24 cellular contexts compared by ENCODE assay signal in the genomic region with DNA sequence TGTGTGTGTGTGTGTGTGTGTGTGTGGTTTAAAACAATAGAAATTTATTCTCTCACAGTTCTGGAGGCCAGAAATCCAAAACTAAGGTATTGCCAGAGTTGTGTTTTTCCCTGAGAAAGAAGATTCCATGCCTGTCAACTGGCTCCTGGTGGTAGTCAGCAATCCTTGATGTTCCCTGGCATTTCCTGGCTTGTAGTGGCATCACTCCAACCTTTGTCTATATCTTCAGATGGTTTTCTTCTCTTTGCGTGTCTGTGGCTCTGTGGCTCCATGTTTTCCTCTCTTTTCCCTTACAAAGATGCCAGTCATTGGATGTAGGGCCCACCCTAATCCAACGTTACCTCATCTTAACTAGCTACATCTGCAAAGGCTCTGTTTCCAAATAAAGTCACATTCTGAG. TPM values are rescaled to one million over a fixed set of nuclear protein-coding genes. Genes with fewer than 3 reads are reported as not detected.
DNase-seq lines count a peak whose midpoint lies in the region; ATAC-seq and TF ChIP-seq lines count a peak whose summit lies in the region.
"Had no signal": no experiment of that assay in that cellular context is flagged by ENCODE, and none has a peak within 500 bp of the region (broad histone marks: within the 10 kb centered on the region; RNA-seq: fewer than 3 reads in every experiment).

No MANE protein-coding gene starts in this region.

- peaks cover 5% of the 10 kb centered on the region for H3K4me1 Mint-ChIP-seq in MCF 10A (ENCODE audit: insufficient read depth, unreplicated experiment)
- H3K4me1 Mint-ChIP-seq in natural killer cell treated with Interleukin-12 subunit alpha and Interleukin-12 subunit beta and Interleukin-15 and Interleukin-18, amount 100 ng/mL, for 72 hours (ENCODE audit: low read depth in 2 of 2) = peaks cover 13 to 15% of the 10 kb centered on the region in 2 donors
- H3K4me1 Mint-ChIP-seq in Caco-2 (ENCODE audit: low read depth, unreplicated experiment) = no peaks in the 10 kb centered on the region

- POLR2A ChIA-PET in MCF 10A (lab: Yijun Ruan, JAX) (no interaction called here), Caco-2 (lab: Charles Lee) (no interaction called here)

- ATAC-seq in natural killer cell treated with Interleukin-12 subunit alpha and Interleukin-12 subunit beta and Interleukin-15 and Interleukin-18, amount 100 ng/mL, for 72 hours = no peak
- ATAC-seq: HCT116, HepG2, K562 had no signal

- H4K20me1 ChIP-seq in mammary epithelial cell (ENCODE audit: insufficient read depth, low read length) = no peaks in the 10 kb centered on the region

- no peaks in the 10 kb centered on the region for H3K27me3 ChIP-seq in mammary epithelial cell (ENCODE audit: insufficient read depth, low read length)
- H3K27me3 ChIP-seq in WERI-Rb-1 (ENCODE audit: insufficient read depth, low read depth, severe bottlenecking) = peaks cover 62% of the 10 kb centered on the region
- no peaks in the 10 kb centered on the region for H3K27me3 ChIP-seq in Caco-2 (replicated peaks; ENCODE audit: control insufficient read depth, insufficient read depth, low read length)

- H3K27me3 Mint-ChIP-seq in MCF 10A (ENCODE audit: insufficient read depth, unreplicated experiment) (peaks cover 13% of the 10 kb centered on the region), Caco-2 (ENCODE audit: insufficient read depth, unreplicated experiment) (no peaks in the 10 kb centered on the region)
- H3K27me3 Mint-ChIP-seq in natural killer cell treated with Interleukin-12 subunit alpha and Interleukin-12 subunit beta and Interleukin-15 and Interleukin-18, amount 100 ng/mL, for 72 hours = peaks cover 12 to 28% of the 10 kb centered on the region in 2 donors

- no peaks in the 10 kb centered on the region for H3K9me3 ChIP-seq in mammary epithelial cell (replicated peaks; ENCODE audit: insufficient read depth, low read length)
- H3K9me3 ChIP-seq in WERI-Rb-1 (ENCODE audit: severe bottlenecking) = peaks cover 1% of the 10 kb centered on the region
- H3K9me3 ChIP-seq in Caco-2 = no peaks in the 10 kb centered on the region

- no peak overlapping the region for H3K27ac Mint-ChIP-seq in MCF 10A (ENCODE audit: low read depth, unreplicated experiment)
- H3K27ac Mint-ChIP-seq in natural killer cell treated with Interleukin-12 subunit alpha and Interleukin-12 subunit beta and Interleukin-15 and Interleukin-18, amount 100 ng/mL, for 72 hours = no peak overlapping the region
- no peak overlapping the region for H3K27ac Mint-ChIP-seq in Caco-2 (ENCODE audit: unreplicated experiment)

- H3K36me3 Mint-ChIP-seq in MCF 10A (ENCODE audit: insufficient read depth, unreplicated experiment) (no peaks in the 10 kb centered on the region), Caco-2 (ENCODE audit: insufficient read depth, unreplicated experiment) (no peaks in the 10 kb centered on the region)
- H3K36me3 Mint-ChIP-seq in natural killer cell treated with Interleukin-12 subunit alpha and Interleukin-12 subunit beta and Interleukin-15 and Interleukin-18, amount 100 ng/mL, for 72 hours = peaks cover 10% of the 10 kb centered on the region

- H3K36me3 ChIP-seq in mammary epithelial cell (ENCODE audit: insufficient read depth, low read length) (no peaks in the 10 kb centered on the region), WERI-Rb-1 (no peaks in the 10 kb centered on the region), Caco-2 (ENCODE audit: control insufficient read depth, insufficient read depth, low read length) (no peaks in the 10 kb centered on the region)

- WGBS in mammary epithelial cell (ENCODE audit: low coverage, missing lambda C conversion rate) = 4% methylated on average over 2 of the region's 2 CpGs

- no peaks in the 10 kb centered on the region for H3K79me2 ChIP-seq in mammary epithelial cell (ENCODE audit: insufficient read depth, low read length)

- BruUV-seq in mammary epithelial cell (replicated peaks; lab: Mats Ljungman, UMichigan) (no TSS peak), MCF 10A (replicated peaks; lab: Mats Ljungman, UMichigan) (no TSS peak), Caco-2 (replicated peaks; lab: Mats Ljungman, UMichigan) (no TSS peak)

- CTCF ChIA-PET in mammary epithelial cell (lab: Charles Lee; ENCODE audit: low non-redundant PET) = no interaction called here
- CTCF ChIA-PET in MCF 10A (lab: Yijun Ruan, JAX) = interaction anchor here (0.6 to 0.7 kb wide), 2 partner anchors 20 to 1450 kb away, joined by 3 read pairs; no protein-coding TSS in a partner anchor
- CTCF ChIA-PET in Caco-2 (lab: Charles Lee) = no interaction called here

- TF ChIP-seq CTCF in mammary epithelial cell (conservative IDR thresholded peaks at IDR 0.05 in 1 of 2, IDR thresholded peaks at IDR 0.05 in 1 of 2; ENCODE audit: extremely low read depth in 1 of 2, insufficient read depth in 1 of 2, low read depth in 1 of 2, low read length in 2 of 2) (no peak), MCF 10A (IDR thresholded peaks at IDR 0.05; ENCODE audit: unreplicated experiment) (no peak), fibroblast of the aortic adventitia (IDR thresholded peaks at IDR 0.05; ENCODE audit: insufficient read depth, low read length) (no peak), WERI-Rb-1 (IDR thresholded peaks at IDR 0.05; ENCODE audit: low read depth, low read length) (no peak), Caco-2 (IDR thresholded peaks at IDR 0.05; ENCODE audit: insufficient read depth in 1 of 2, low read depth in 1 of 2, low read length in 1 of 2, severe bottlenecking in 1 of 2, unreplicated experiment in 1 of 2) (no peak)

- H3K4me1 ChIP-seq in mammary epithelial cell (ENCODE audit: insufficient read depth, low read length) (peaks cover 20% of the 10 kb centered on the region), Caco-2 (no peaks in the 10 kb centered on the region)

- H3K27ac ChIP-seq in mammary epithelial cell (ENCODE audit: insufficient read depth, low read depth, low read length) (no peak overlapping the region), WERI-Rb-1 (no peak overlapping the region)
- H3K27ac ChIP-seq: HL-60 had no signal

- H3K4me2 ChIP-seq in mammary epithelial cell (ENCODE audit: insufficient read depth, low read depth, low read length) = no peak overlapping the region

- in situ Hi-C loops in mammary epithelial cell (cut with MboI; ENCODE audit: low sequenced_read_pairs in 2 of 2) = no loop called here
- in situ Hi-C loops in SK-MEL-5 (cut with HindIII; ENCODE audit: low pct_unique_long_range_greater_than_20kb, low sequenced_read_pairs) = no loop called here

- dilution Hi-C loops in mammary epithelial cell (cut with HindIII; ENCODE audit: low sequenced_read_pairs) = no loop called here

- H2AFZ ChIP-seq in mammary epithelial cell (ENCODE audit: low read depth, low read length) = peak overlapping the region; percentile 81

- H3K9ac ChIP-seq in mammary epithelial cell (ENCODE audit: insufficient read depth, low read length) = no peak overlapping the region

- DNase-seq in mammary epithelial cell (no peak), MCF 10A (ENCODE audit: unreplicated experiment) (no peak), SK-MEL-5 (ENCODE audit: low read depth, low spot score) (peak; percentile 12), fibroblast of the aortic adventitia (ENCODE audit: low read depth) (peak; percentile 89), WERI-Rb-1 (no peak), Caco-2 (no peak)
- no peak for DNase-seq in natural killer cell treated with Interleukin-12 subunit alpha and Interleukin-12 subunit beta and Interleukin-15 and Interleukin-18, amount 100 ng/mL, for 72 hours (ENCODE audit: low spot score)
- DNase-seq: 8988T, ACHN, DMS153, DND-41, Kasumi-1, NCI-H1105 treated with DMSO at 0.1 percent for 48 hours, NCI-H146, NCI-H1930, NCI-H2107, NCI-H446, NCI-H524 treated with DMSO at 0.1 percent for 48 hours, NCI-H774 had no signal

- intact Hi-C loops in mammary epithelial cell (cut with micrococcal nuclease) = no loop called here
- intact Hi-C loops in MCF 10A (cut with micrococcal nuclease) = no loop called here
- intact Hi-C loops in Caco-2 (cut with micrococcal nuclease; ENCODE audit: unreplicated experiment) = no loop called here

- no peak overlapping the region for H3K4me3 ChIP-seq in mammary epithelial cell (replicated peaks in 1 of 3; ENCODE audit: insufficient read depth in 1 of 3, low read depth in 2 of 3, low read length in 3 of 3)
- no peak overlapping the region for H3K4me3 ChIP-seq in fibroblast of the aortic adventitia (ENCODE audit: low read depth, low read length)
- no peak overlapping the region for H3K4me3 ChIP-seq in WERI-Rb-1 (ENCODE audit: low read depth, low read length)
- H3K4me3 ChIP-seq in Caco-2 (ENCODE audit: low read depth, low read length) = no peak overlapping the region
- H3K4me3 ChIP-seq: K562 had no signal

- H3K9me3 Mint-ChIP-seq in MCF 10A (ENCODE audit: unreplicated experiment) = no peaks in the 10 kb centered on the region
- peaks cover 6% of the 10 kb centered on the region for H3K9me3 Mint-ChIP-seq in natural killer cell treated with Interleukin-12 subunit alpha and Interleukin-12 subunit beta and Interleukin-15 and Interleukin-18, amount 100 ng/mL, for 72 hours
- H3K9me3 Mint-ChIP-seq in Caco-2 (ENCODE audit: unreplicated experiment) = peaks cover 15% of the 10 kb centered on the region

- H3K4me3 Mint-ChIP-seq in MCF 10A (ENCODE audit: unreplicated experiment) (no peak overlapping the region), Caco-2 (ENCODE audit: unreplicated experiment) (no peak overlapping the region)
- H3K4me3 Mint-ChIP-seq in natural killer cell treated with Interleukin-12 subunit alpha and Interleukin-12 subunit beta and Interleukin-15 and Interleukin-18, amount 100 ng/mL, for 72 hours = no peak overlapping the region

RNA-seq across cellular contexts. Expression of gene SLC14A1, which starts 41.8 kb away (rescaled TPM):
- under 1 TPM in 1 of 2 donors, not detected in 1; under 0.01 TPM for total RNA-seq in mammary epithelial cell
- 0.05 TPM for polyA plus RNA-seq in mammary epithelial cell
- not detected for polyA minus RNA-seq in mammary epithelial cell
- total RNA-seq in MCF 10A (2022) = not detected in 2 replicates
- total RNA-seq in SK-MEL-5 (2014; rRNA removed; shearing (Covaris generic)) = not detected in 2 replicates
- polyA plus RNA-seq in SK-MEL-5 (2015; cell fraction: cytosol; rRNA removed) = 0.04 TPM in 1 of 2 replicates, not detected in the other
- 0.41 and 0.84 TPM in 2 replicates for polyA plus RNA-seq in SK-MEL-5 (2015; cell fraction: nucleus; rRNA removed)
- 5.6 and 254 TPM in 2 replicates for total RNA-seq in fibroblast of the aortic adventitia (ENCODE audit: low replicate concordance)
- 1 to 10 TPM; 1.6 to 2.3 TPM for total RNA-seq in natural killer cell treated with Interleukin-12 subunit alpha and Interleukin-12 subunit beta and Interleukin-15 and Interleukin-18, amount 100 ng/mL, for 72 hours
- total RNA-seq in Caco-2 (2022) = not detected in 2 replicates
- total RNA-seq: H1, HepG2 had no signal
- polyA plus RNA-seq: HepG2 had no signal

RNA-seq across cellular contexts. Expression of gene SIGLEC15, which starts 59.7 kb away (rescaled TPM):
- total RNA-seq in mammary epithelial cell = under 1 TPM in 1 of 2 donors, not detected in 1; 0.17 TPM
- polyA plus RNA-seq in mammary epithelial cell = 0.03 TPM
- not detected for polyA minus RNA-seq in mammary epithelial cell
- total RNA-seq in MCF 10A (2022) = not detected in 2 replicates
- total RNA-seq in SK-MEL-5 (2014; rRNA removed; shearing (Covaris generic)) = 0.05 TPM in 1 of 2 replicates, not detected in the other
- polyA plus RNA-seq in SK-MEL-5 (2015; cell fraction: cytosol; rRNA removed) = not detected in 2 replicates
- not detected in 2 replicates for polyA plus RNA-seq in SK-MEL-5 (2015; cell fraction: nucleus; rRNA removed)
- total RNA-seq in fibroblast of the aortic adventitia (ENCODE audit: low replicate concordance) = 8.4 TPM in 1 of 2 replicates, not detected in the other
- not detected for total RNA-seq in natural killer cell treated with Interleukin-12 subunit alpha and Interleukin-12 subunit beta and Interleukin-15 and Interleukin-18, amount 100 ng/mL, for 72 hours
- total RNA-seq in Caco-2 (2022) = not detected in 2 replicates
- total RNA-seq: HepG2, K562 had no signal
- polyA plus RNA-seq: HepG2, K562 had no signal

Comparison
In these comparisons a context has a peak if more than half of its experiments do, and no peak if none do; other contexts are left out.
1. DNase-seq: peak in SK-MEL-5 (single experiment) and fibroblast of the aortic adventitia (single experiment); none in mammary epithelial cell (single experiment), MCF 10A (single experiment), natural killer cell treated with Interleukin-12 subunit alpha and Interleukin-12 subunit beta and Interleukin-15 and Interleukin-18, amount 100 ng/mL, for 72 hours (single experiment), WERI-Rb-1 (single experiment) and Caco-2 (0 of 2).